Comparison of ENCODE assay signal across 21 cellular contexts in the genomic region with DNA sequence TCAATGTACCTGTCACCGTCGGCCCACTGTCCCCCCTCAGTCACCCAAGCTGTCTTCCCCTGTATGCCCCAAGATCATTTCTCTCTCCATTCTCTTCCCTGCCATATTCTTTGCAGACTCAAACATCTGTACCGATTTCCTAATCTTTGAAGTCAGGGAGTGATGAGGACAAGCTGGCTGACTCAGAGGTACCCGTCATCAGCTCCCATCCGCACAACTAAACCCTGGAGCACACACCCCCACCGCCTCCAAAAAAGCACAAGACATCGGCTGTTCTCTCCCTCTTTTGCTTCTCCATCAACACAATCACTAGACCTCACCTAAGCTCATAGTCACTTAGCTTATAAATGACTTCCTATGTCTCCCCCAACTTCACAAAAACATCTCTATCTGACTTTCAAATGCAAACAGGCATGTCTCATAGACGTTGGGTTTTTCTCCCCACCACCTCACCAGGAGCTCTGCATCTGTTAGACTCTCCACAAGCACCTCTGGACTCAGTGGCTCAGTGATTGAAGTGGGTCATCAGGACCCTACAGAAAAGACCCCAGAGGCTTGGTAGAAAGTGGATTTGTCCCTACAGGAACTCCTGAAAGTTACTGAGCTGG. TPM values are rescaled to one million over a fixed set of nuclear protein-coding genes. Genes with fewer than 3 reads are reported as not detected.
DNase-seq lines count a peak whose midpoint lies in the region; ATAC-seq, FAIRE-seq and TF ChIP-seq lines count a peak whose summit lies in the region.
"Had no signal": no experiment of that assay in that cellular context is flagged by ENCODE, and none has a peak within 500 bp of the region (broad histone marks: within the 10 kb centered on the region; RNA-seq: fewer than 3 reads in every experiment).

No MANE protein-coding gene starts in this region.

- H3K79me2 ChIP-seq in endothelial cell of umbilical vein (ENCODE audit: control insufficient read depth, insufficient read depth, low read length), result no peaks in the 10 kb centered on the region

- peak overlapping the region; percentile 77 for H3K27ac ChIP-seq in endothelial cell of umbilical vein (ENCODE audit: insufficient read depth, low read depth, low read length)
- H3K27ac ChIP-seq: transverse colon, VCaP had no signal

- TF ChIP-seq CTCF in endothelial cell of umbilical vein (IDR thresholded peaks at IDR 0.05; ENCODE audit: extremely low read depth in 1 of 2, insufficient read depth in 1 of 2, low read depth in 1 of 2, low read length in 2 of 2) (no peak), Caco-2 (IDR thresholded peaks at IDR 0.05; ENCODE audit: insufficient read depth in 1 of 2, low read depth in 1 of 2, low read length in 1 of 2, severe bottlenecking in 1 of 2, unreplicated experiment in 1 of 2) (no peak)

- no peaks in the 10 kb centered on the region for H3K9me1 ChIP-seq in endothelial cell of umbilical vein (replicated peaks; ENCODE audit: control insufficient read depth, extremely low read depth, insufficient read depth, low read length)

- H3K4me3 Mint-ChIP-seq in Caco-2 (ENCODE audit: unreplicated experiment), result no peak overlapping the region
- H3K4me3 Mint-ChIP-seq: activated CD8-positive, alpha-beta memory T cell treated with anti-CD3 and anti-CD28 coated beads, Interleukin-2, amount 10 ng/mL, durations not matched to agents 7 days and 5 days; CD4-positive, CD25-positive, alpha-beta regulatory T cell; nephron had no signal

- no peaks in the 10 kb centered on the region for H3K9me3 Mint-ChIP-seq in Caco-2 (ENCODE audit: unreplicated experiment)

- intact Hi-C loops in endothelial cell of umbilical vein (cut with micrococcal nuclease), result no loop called here
- intact Hi-C loops in Caco-2 (cut with micrococcal nuclease; ENCODE audit: unreplicated experiment), result no loop called here

- H3K4me1 Mint-ChIP-seq in Caco-2 (ENCODE audit: low read depth, unreplicated experiment), result no peaks in the 10 kb centered on the region
- H3K4me1 Mint-ChIP-seq: nephron had no signal

- no peaks in the 10 kb centered on the region for H4K20me1 ChIP-seq in endothelial cell of umbilical vein (replicated peaks; ENCODE audit: control insufficient read depth, extremely low read depth, insufficient read depth, low read length)

- H3K4me3 ChIP-seq in endothelial cell of umbilical vein (replicated peaks in 1 of 3; ENCODE audit: insufficient read depth in 1 of 3, low read depth in 1 of 3, low read length in 3 of 3) (no peak overlapping the region), skeletal muscle satellite cell (ENCODE audit: low read length) (no peak overlapping the region), Caco-2 (ENCODE audit: low read depth, low read length) (no peak overlapping the region)
- H3K4me3 ChIP-seq: transverse colon had no signal

- dilution Hi-C loops in endothelial cell of umbilical vein (cut with MboI; ENCODE audit: extremely low pct_ligation_motif_present, low sequenced_read_pairs), result no loop called here

- peak; percentile 68 for DNase-seq in GM03348 (ENCODE audit: low spot score)
- peak; percentile 85 for DNase-seq in RPMI7951 (ENCODE audit: low read depth)
- DNase-seq in endothelial cell of umbilical vein (ENCODE audit: low read depth, low spot score), result no peak
- DNase-seq in Caco-2, result no peak
- DNase-seq in DMS79 treated with DMSO at 0.1 percent for 48 hours (lab: John Stamatoyannopoulos, UW), result no peak
- DNase-seq: CD4-positive, CD25-positive, alpha-beta regulatory T cell; cortex of kidney; GF-D8; GOT3; KG1; left ventricle myocardium superior; NCI-H1436; NCI-H446; OCI-M1; stimulated activated CD4-positive, alpha-beta T cell treated with anti-CD3 and anti-CD28 coated beads, Interleukin-1b, Interleukin-23, amount 100 ng/mL, for 48 hours; transverse colon had no signal

- H3K4me1 ChIP-seq in endothelial cell of umbilical vein (ENCODE audit: control insufficient read depth, extremely low read depth, insufficient read depth, low read length), result peaks cover 11% of the 10 kb centered on the region
- H3K4me1 ChIP-seq in skeletal muscle satellite cell (ENCODE audit: control insufficient read depth, insufficient read depth, low read length), result peaks cover 11% of the 10 kb centered on the region
- H3K4me1 ChIP-seq in Caco-2, result 0 out of 2 replicates have a peak, but pooled peaks cover 4% of the 10 kb centered on the region
- H3K4me1 ChIP-seq: transverse colon had no signal

- BruUV-seq in endothelial cell of umbilical vein (replicated peaks; lab: Mats Ljungman, UMichigan) (TSS peak; percentile 33), Caco-2 (replicated peaks; lab: Mats Ljungman, UMichigan) (no TSS peak)

- H3K27me3 ChIP-seq in endothelial cell of umbilical vein (ENCODE audit: control insufficient read depth in 2 of 2, insufficient read depth in 2 of 2, low read length in 2 of 2) (no peaks in the 10 kb centered on the region), skeletal muscle satellite cell (ENCODE audit: control insufficient read depth, insufficient read depth, low read length) (peaks cover 10% of the 10 kb centered on the region), Caco-2 (replicated peaks; ENCODE audit: control insufficient read depth, insufficient read depth, low read length) (no peaks in the 10 kb centered on the region)

- H2AFZ ChIP-seq in endothelial cell of umbilical vein (ENCODE audit: low read depth, low read length), result peak overlapping the region; percentile 30

- no peaks in the 10 kb centered on the region for H3K36me3 Mint-ChIP-seq in Caco-2 (ENCODE audit: insufficient read depth, unreplicated experiment)
- H3K36me3 Mint-ChIP-seq: CD4-positive, CD25-positive, alpha-beta regulatory T cell had no signal

- no peak overlapping the region for H3K27ac Mint-ChIP-seq in Caco-2 (ENCODE audit: unreplicated experiment)
- H3K27ac Mint-ChIP-seq: nephron had no signal

- peaks cover 3% of the 10 kb centered on the region for H3K27me3 Mint-ChIP-seq in Caco-2 (ENCODE audit: insufficient read depth, unreplicated experiment)

- H3K9ac ChIP-seq in endothelial cell of umbilical vein (replicated peaks; ENCODE audit: extremely low read depth, insufficient read depth, low read length) (peak overlapping the region; percentile 36), skeletal muscle satellite cell (ENCODE audit: low read depth, low read length) (no peak overlapping the region)

- H3K4me2 ChIP-seq in endothelial cell of umbilical vein (ENCODE audit: insufficient read depth, low read length) (peak overlapping the region; percentile 44), skeletal muscle satellite cell (ENCODE audit: low read length) (peak overlapping the region; percentile 28)

- FAIRE-seq in endothelial cell of umbilical vein (lab: Jason Lieb, UNC), result peak; percentile 55

- H3K36me3 ChIP-seq in endothelial cell of umbilical vein (ENCODE audit: control insufficient read depth in 2 of 2, extremely low read depth in 1 of 2, insufficient read depth in 2 of 2, low read length in 2 of 2), result no peaks in the 10 kb centered on the region
- no peaks in the 10 kb centered on the region for H3K36me3 ChIP-seq in skeletal muscle satellite cell (ENCODE audit: insufficient read depth, low read length)
- H3K36me3 ChIP-seq in Caco-2 (ENCODE audit: control insufficient read depth, insufficient read depth, low read length), result no peaks in the 10 kb centered on the region
- H3K36me3 ChIP-seq: transverse colon had no signal

- ATAC-seq in HG03045 (IDR thresholded peaks at IDR 0.05; ENCODE audit: unreplicated experiment), result no peak

- POLR2A ChIA-PET in endothelial cell of umbilical vein (lab: Charles Lee) (no interaction called here), Caco-2 (lab: Charles Lee) (no interaction called here)

- TF ChIP-seq POLR2A in endothelial cell of umbilical vein (IDR thresholded peaks at IDR 0.05; ENCODE audit: low read depth, low read length), result no peak

- H3K9me3 ChIP-seq in endothelial cell of umbilical vein (replicated peaks; ENCODE audit: control insufficient read depth, insufficient read depth, low read length) (no peaks in the 10 kb centered on the region), skeletal muscle satellite cell (replicated peaks; ENCODE audit: low read length) (no peaks in the 10 kb centered on the region), Caco-2 (no peaks in the 10 kb centered on the region)
- H3K9me3 ChIP-seq: transverse colon had no signal

- CTCF ChIA-PET in endothelial cell of umbilical vein (lab: Charles Lee), result interaction anchor here (0.6 to 1.4 kb wide), 8 partner anchors 9 to 512 kb away, joined by 3 to 4 read pairs (median 3); no protein-coding TSS in a partner anchor
- CTCF ChIA-PET in Caco-2 (lab: Charles Lee), result interaction anchor here (0.5 to 1.3 kb wide), 3 partner anchors 9 to 566 kb away, joined by 3 to 5 read pairs (median 4); no protein-coding TSS in a partner anchor

TF ChIP-seq in endothelial cell of umbilical vein, 7 proteins besides CTCF, POLR2A, EP300 and RAD21:
- no peak for TF ChIP-seq MYC (IDR thresholded peaks at IDR 0.05; ENCODE audit: low read depth, low read length)
- TF ChIP-seq GATA2 (IDR thresholded peaks at IDR 0.05; ENCODE audit: insufficient read depth, insufficient read length, low read depth, low read length), result no peak
- TF ChIP-seq, protein P1, sequence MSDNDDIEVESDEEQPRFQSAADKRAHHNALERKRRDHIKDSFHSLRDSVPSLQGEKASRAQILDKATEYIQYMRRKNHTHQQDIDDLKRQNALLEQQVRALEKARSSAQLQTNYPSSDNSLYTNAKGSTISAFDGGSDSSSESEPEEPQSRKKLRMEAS (IDR thresholded peaks at IDR 0.05; ENCODE audit: insufficient read depth, insufficient read length), result no peak
- TF ChIP-seq POLR2AphosphoS5 (IDR thresholded peaks at IDR 0.05; ENCODE audit: insufficient read depth, low read depth, low read length), result no peak
- TF ChIP-seq JUN (IDR thresholded peaks at IDR 0.05; ENCODE audit: borderline replicate concordance, insufficient read depth, insufficient read length, low read depth), result no peak
- no peak for TF ChIP-seq EZH2 (IDR thresholded peaks at IDR 0.05; ENCODE audit: borderline replicate concordance, low read depth, low read length, severe bottlenecking)
- no peak for TF ChIP-seq FOS (IDR thresholded peaks at IDR 0.05; ENCODE audit: borderline replicate concordance, insufficient read depth, low read length)

RNA-seq across cellular contexts. Expression of a gene that starts 11.5 kb away (rescaled TPM):
- total RNA-seq in RPMI7951 (2014; rRNA removed; shearing (Covaris generic)), result 3.0 and 3.4 TPM in 2 replicates
- total RNA-seq in endothelial cell of umbilical vein (12.9 and 13.0 TPM in 2 replicates), Caco-2 (2022) (20.8 and 22.4 TPM in 2 replicates)
- polyA plus RNA-seq in endothelial cell of umbilical vein, result 2.0 and 3.1 TPM in 2 replicates
- polyA plus RNA-seq in endothelial cell of umbilical vein (2011; cell fraction: cytosol; rRNA removed), result 3.6 and 3.7 TPM in 2 replicates
- polyA plus RNA-seq in endothelial cell of umbilical vein (2011; cell fraction: nucleus; rRNA removed), result 8.8 and 9.8 TPM in 2 replicates
- 5.0 and 6.5 TPM in 2 replicates for polyA plus RNA-seq in endothelial cell of umbilical vein (2012)
- 4.4 and 8.0 TPM in 2 replicates for polyA minus RNA-seq in endothelial cell of umbilical vein
- not detected for polyA minus RNA-seq in endothelial cell of umbilical vein (2011; cell fraction: cytosol; rRNA and poly(A)+ RNA removed)
- polyA minus RNA-seq in endothelial cell of umbilical vein (2011; cell fraction: nucleus; rRNA and poly(A)+ RNA removed), result 16.8 and 24.5 TPM in 2 replicates
- total RNA-seq in skeletal muscle satellite cell (2012; rRNA removed), result under 0.01 and 0.22 TPM in 2 replicates

Comparison
In these comparisons a context has a peak if more than half of its experiments do, and no peak if none do; other contexts are left out.
1. DNase-seq: peak in GM03348 (single experiment) and RPMI7951 (single experiment); none in endothelial cell of umbilical vein (single experiment), Caco-2 (0 of 2) and DMS79 treated with DMSO at 0.1 percent for 48 hours (single experiment).